Comparison of ENCODE assay signal across 37 cellular contexts in the genomic region with DNA sequence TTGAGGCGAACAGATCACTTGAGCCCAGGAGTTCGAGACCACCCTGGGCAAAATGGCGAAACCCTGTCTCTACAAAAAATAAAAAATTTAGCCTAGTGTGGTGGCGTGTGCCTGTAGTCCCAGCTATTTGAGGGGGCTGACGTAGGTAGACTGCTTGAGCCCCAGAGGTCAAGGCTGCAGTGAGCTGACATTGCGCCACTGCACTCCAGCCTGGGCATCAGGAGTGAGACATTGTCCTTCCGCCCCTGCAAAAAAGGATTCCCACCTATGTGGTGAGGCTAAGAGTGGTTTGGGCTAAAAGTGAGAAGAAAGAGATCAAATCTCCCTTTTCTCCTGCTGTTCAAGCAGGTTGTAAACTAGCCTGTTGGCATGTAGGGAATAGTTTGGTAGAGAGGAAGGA.
"Had no signal": no experiment of that assay in that cellular context is flagged by ENCODE, and none has a peak within 500 bp of the region (broad histone marks: within the 10 kb centered on the region; RNA-seq: fewer than 3 reads in every experiment).

No MANE protein-coding gene starts in this region.

- H3K4me3 Mint-ChIP-seq: activated B cell treated with CpG ODN at 0.5 μM for 24 hours; activated CD4-positive, alpha-beta memory T cell treated with anti-CD3 and anti-CD28 coated beads for 36 hours; activated CD4-positive, alpha-beta T cell treated with anti-CD3 and anti-CD28 coated beads, Interleukin-2, amount 10 ng/mL, durations not matched to agents 24 days and 14 days; activated CD8-positive, alpha-beta memory T cell treated with anti-CD3 and anti-CD28 coated beads, Interleukin-2, amount 10 ng/mL, durations not matched to agents 7 days and 5 days; activated CD8-positive, alpha-beta T cell treated with anti-CD3 and anti-CD28 coated beads for 36 hours; activated naive CD4-positive, alpha-beta T cell treated with anti-CD3 and anti-CD28 coated beads, Interleukin-2, amount 10 ng/mL, durations not matched to agents 7 days and 5 days; activated naive CD4-positive, alpha-beta T cell treated with anti-CD3 and anti-CD28 coated beads, Interleukin-2, amount 50 U/mL, for 24 hours; activated naive CD8-positive, alpha-beta T cell; activated naive CD8-positive, alpha-beta T cell treated with anti-CD3 and anti-CD28 coated beads, Interleukin-2, amount 10 ng/mL, durations not matched to agents 7 days and 5 days; activated naive CD8-positive, alpha-beta T cell treated with anti-CD3 and anti-CD28 coated beads, Interleukin-2, amount 50 U/mL, for 24 hours; activated T-cell treated with anti-CD3 and anti-CD28 coated beads, Interleukin-2, amount 50 U/mL, for 24 hours; brain; central memory CD8-positive, alpha-beta T cell; T-cell; T-helper 17 cell; T-helper 2 cell treated with Interferon-gamma antibody and Interleukin-4, amounts not matched to agents 5 μg/mL and 100 μg/mL, for 36 hours had no signal

- H3K4me3 ChIP-seq: ascending aorta, cardiac muscle cell had no signal

- H3K27me3 Mint-ChIP-seq: activated B cell treated with CpG ODN at 0.5 μM for 24 hours; activated CD4-positive, alpha-beta memory T cell treated with anti-CD3 and anti-CD28 coated beads for 36 hours; activated CD4-positive, alpha-beta T cell treated with anti-CD3 and anti-CD28 coated beads, Interleukin-2, amount 10 ng/mL, durations not matched to agents 24 days and 14 days; activated CD8-positive, alpha-beta memory T cell treated with anti-CD3 and anti-CD28 coated beads, Interleukin-2, amount 10 ng/mL, durations not matched to agents 7 days and 5 days; activated CD8-positive, alpha-beta T cell treated with anti-CD3 and anti-CD28 coated beads for 36 hours; activated naive CD4-positive, alpha-beta T cell treated with anti-CD3 and anti-CD28 coated beads, Interleukin-2, amount 10 ng/mL, durations not matched to agents 7 days and 5 days; activated naive CD4-positive, alpha-beta T cell treated with anti-CD3 and anti-CD28 coated beads, Interleukin-2, amount 50 U/mL, for 24 hours; activated naive CD8-positive, alpha-beta T cell; activated naive CD8-positive, alpha-beta T cell treated with anti-CD3 and anti-CD28 coated beads, Interleukin-2, amount 10 ng/mL, durations not matched to agents 7 days and 5 days; activated T-cell treated with anti-CD3 and anti-CD28 coated beads, Interleukin-2, amount 50 U/mL, for 24 hours had no signal

- FAIRE-seq: bronchial epithelial cell, TTC549 had no signal

- H3K36me3 ChIP-seq: ascending aorta, cardiac muscle cell had no signal

- H3K27me3 ChIP-seq: ascending aorta, cardiac muscle cell had no signal

- DNase-seq: activated B cell treated with CpG ODN at 0.5 μM for 24 hours; activated CD4-positive, alpha-beta memory T cell treated with anti-CD3 and anti-CD28 coated beads for 36 hours; activated CD4-positive, alpha-beta T cell treated with anti-CD3 and anti-CD28 coated beads for 4 hours; activated CD4-positive, alpha-beta T cell treated with anti-CD3 and anti-CD28 coated beads, Interleukin-2, amount 10 ng/mL, durations not matched to agents 24 days and 14 days; activated CD4-positive, alpha-beta T cell treated with anti-CD3 and anti-CD28 coated beads, Interleukin-2, amount 50 U/mL, for 1 hour; activated CD4-positive, alpha-beta T cell treated with anti-CD3 and anti-CD28 coated beads, Interleukin-2, amount 50 U/mL, for 4 hours; activated CD4-positive, CD25-positive, alpha-beta regulatory T cell treated with anti-CD3 and anti-CD28 coated beads, Interleukin-2, amount 50 U/mL, for 72 hours; activated CD8-positive, alpha-beta memory T cell treated with anti-CD3 and anti-CD28 coated beads for 24 hours; activated CD8-positive, alpha-beta memory T cell treated with anti-CD3 and anti-CD28 coated beads, Interleukin-2, amount 10 ng/mL, durations not matched to agents 7 days and 5 days; activated CD8-positive, alpha-beta memory T cell treated with anti-CD3 and anti-CD28 coated beads, Interleukin-2, amount 50 U/mL, for 48 hours; activated CD8-positive, alpha-beta T cell treated with anti-CD3 and anti-CD28 coated beads for 36 hours; activated effector memory CD4-positive, alpha-beta T cell treated with Interleukin-2 at 50 U/mL for 16 hours; activated gamma-delta T cell; activated naive CD4-positive, alpha-beta T cell treated with anti-CD3 and anti-CD28 coated beads, Interleukin-2, amount 10 ng/mL, durations not matched to agents 7 days and 5 days; activated naive CD4-positive, alpha-beta T cell treated with Interleukin-2 at 50 U/mL for 16 hours; activated naive CD8-positive, alpha-beta T cell treated with anti-CD3 and anti-CD28 coated beads, Interleukin-2, amount 10 ng/mL, durations not matched to agents 7 days and 5 days; activated naive CD8-positive, alpha-beta T cell treated with anti-CD3 and anti-CD28 coated beads, Interleukin-2, amount 50 U/mL, for 24 hours; activated T-cell treated with anti-CD3 and anti-CD28 coated beads, Interleukin-2, amount 50 U/mL, for 24 hours; activated T-cell treated with anti-CD3 and anti-CD28 coated beads, Interleukin-2, amount 50 U/mL, for 48 hours; amygdala; anterior cingulate cortex; caudate nucleus; cerebellar nuclear complex; T-cell; T-helper 17 cell; T-helper 9 cell; WERI-Rb-1 had no signal

- H3K9me3 ChIP-seq: ascending aorta had no signal

- H3K27ac ChIP-seq: ascending aorta, cardiac muscle cell, WERI-Rb-1 had no signal

- ATAC-seq: activated CD8-positive, alpha-beta memory T cell treated with anti-CD3 and anti-CD28 coated beads, Interleukin-2, amount 10 ng/mL, durations not matched to agents 7 days and 5 days; activated CD8-positive, alpha-beta T cell treated with anti-CD3 and anti-CD28 coated beads for 36 hours; activated naive CD8-positive, alpha-beta T cell treated with anti-CD3 and anti-CD28 coated beads, Interleukin-2, amount 50 U/mL, for 24 hours; T-cell; T-helper 17 cell had no signal

- H3K27ac Mint-ChIP-seq: activated B cell treated with CpG ODN at 0.5 μM for 24 hours; activated CD4-positive, alpha-beta memory T cell treated with anti-CD3 and anti-CD28 coated beads for 36 hours; activated CD4-positive, alpha-beta T cell treated with anti-CD3 and anti-CD28 coated beads, Interleukin-2, amount 10 ng/mL, durations not matched to agents 24 days and 14 days; activated CD8-positive, alpha-beta memory T cell treated with anti-CD3 and anti-CD28 coated beads, Interleukin-2, amount 10 ng/mL, durations not matched to agents 7 days and 5 days; activated CD8-positive, alpha-beta T cell treated with anti-CD3 and anti-CD28 coated beads for 36 hours; activated naive CD4-positive, alpha-beta T cell treated with anti-CD3 and anti-CD28 coated beads, Interleukin-2, amount 10 ng/mL, durations not matched to agents 7 days and 5 days; activated naive CD4-positive, alpha-beta T cell treated with anti-CD3 and anti-CD28 coated beads, Interleukin-2, amount 50 U/mL, for 24 hours; activated naive CD8-positive, alpha-beta T cell; activated naive CD8-positive, alpha-beta T cell treated with anti-CD3 and anti-CD28 coated beads, Interleukin-2, amount 10 ng/mL, durations not matched to agents 7 days and 5 days; activated naive CD8-positive, alpha-beta T cell treated with anti-CD3 and anti-CD28 coated beads, Interleukin-2, amount 50 U/mL, for 24 hours; activated T-cell treated with anti-CD3 and anti-CD28 coated beads, Interleukin-2, amount 50 U/mL, for 24 hours; activated T-helper 2 cell treated with anti-CD3 and anti-CD28 coated beads, Interferon-gamma antibody, Interleukin-2, Interleukin-4, amounts not matched to agents 10 μg/mL and 5 μg/mL and 100 μg/mL, durations not matched to agents 14 hours and 24 hours and 36 hours; brain; T-cell; T-helper 17 cell; T-helper 2 cell treated with Interferon-gamma antibody and Interleukin-4, amounts not matched to agents 5 μg/mL and 100 μg/mL, for 36 hours had no signal

- H3K36me3 Mint-ChIP-seq: activated CD8-positive, alpha-beta memory T cell treated with anti-CD3 and anti-CD28 coated beads, Interleukin-2, amount 10 ng/mL, durations not matched to agents 7 days and 5 days; activated naive CD4-positive, alpha-beta T cell treated with anti-CD3 and anti-CD28 coated beads, Interleukin-2, amount 50 U/mL, for 24 hours; activated naive CD8-positive, alpha-beta T cell treated with anti-CD3 and anti-CD28 coated beads, Interleukin-2, amount 10 ng/mL, durations not matched to agents 7 days and 5 days had no signal

- H3K4me1 ChIP-seq: ascending aorta had no signal

- H3K9me3 Mint-ChIP-seq: activated B cell treated with CpG ODN at 0.5 μM for 24 hours; activated CD4-positive, alpha-beta memory T cell treated with anti-CD3 and anti-CD28 coated beads for 36 hours; activated CD4-positive, alpha-beta T cell treated with anti-CD3 and anti-CD28 coated beads, Interleukin-2, amount 10 ng/mL, durations not matched to agents 24 days and 14 days; activated CD8-positive, alpha-beta T cell treated with anti-CD3 and anti-CD28 coated beads for 36 hours; activated naive CD4-positive, alpha-beta T cell treated with anti-CD3 and anti-CD28 coated beads, Interleukin-2, amount 10 ng/mL, durations not matched to agents 7 days and 5 days; activated naive CD4-positive, alpha-beta T cell treated with anti-CD3 and anti-CD28 coated beads, Interleukin-2, amount 50 U/mL, for 24 hours; activated naive CD8-positive, alpha-beta T cell treated with anti-CD3 and anti-CD28 coated beads, Interleukin-2, amount 10 ng/mL, durations not matched to agents 7 days and 5 days; activated naive CD8-positive, alpha-beta T cell treated with anti-CD3 and anti-CD28 coated beads, Interleukin-2, amount 50 U/mL, for 24 hours; activated T-cell treated with anti-CD3 and anti-CD28 coated beads, Interleukin-2, amount 50 U/mL, for 24 hours; activated T-helper 2 cell treated with anti-CD3 and anti-CD28 coated beads, Interferon-gamma antibody, Interleukin-2, Interleukin-4, amounts not matched to agents 10 μg/mL and 5 μg/mL and 100 μg/mL, durations not matched to agents 14 hours and 24 hours and 36 hours; brain; central memory CD8-positive, alpha-beta T cell; T-cell; T-helper 2 cell treated with Interferon-gamma antibody and Interleukin-4, amounts not matched to agents 5 μg/mL and 100 μg/mL, for 36 hours had no signal
